ENCODE assay signal across 9 cellular contexts in genomic region chr1:150765977-150766301, GRCh38. TPM values are rescaled to one million over a fixed set of nuclear protein-coding genes. Genes with fewer than 3 reads are reported as not detected.
DNase-seq lines count a peak whose midpoint lies in the region; ATAC-seq and TF ChIP-seq lines count a peak whose summit lies in the region.
"Not testable (repeated sequence)": the region's sequence is repeated elsewhere in the genome, so short reads cannot be mapped to it uniquely, and the experiment has no call there.
"Had no signal": no experiment of that assay in that cellular context is flagged by ENCODE, and none has a peak within 500 bp of the region (broad histone marks: within the 10 kb centered on the region; RNA-seq: fewer than 3 reads in every experiment).

No MANE protein-coding gene starts in this region.

- H3K36me3 ChIP-seq in thymus (ENCODE audit: control insufficient read depth, insufficient read depth): not testable (repeated sequence)

- ATAC-seq in GM21576 (IDR thresholded peaks at IDR 0.05; ENCODE audit: unreplicated experiment): peak; percentile 2
- peak; percentile 6 for ATAC-seq in HG03520 (IDR thresholded peaks at IDR 0.05; ENCODE audit: unreplicated experiment)
- ATAC-seq in foreskin keratinocyte: not testable (repeated sequence)

- intact Hi-C loops in Calu3 (cut with micrococcal nuclease; ENCODE audit: unreplicated experiment): not testable (repeated sequence)

- H3K27ac ChIP-seq in foreskin keratinocyte: peak overlapping the region; percentile 86
- peak overlapping the region; percentile 46 for H3K27ac ChIP-seq in thymus (ENCODE audit: low read depth)

- 48% methylated on average over 1 of the region's 1 CpG for WGBS in thymus

- DNase-seq in Calu3; T-helper 2 cell treated with Interferon-gamma antibody and Interleukin-4, amounts not matched to agents 5 μg/mL and 100 μg/mL, for 36 hours (ENCODE audit: low spot score); foreskin keratinocyte; nephron progenitor cell: not testable (repeated sequence)

- H3K27ac Mint-ChIP-seq in Calu3 (ENCODE audit: unreplicated experiment) (peak overlapping the region; percentile 98), nephron progenitor cell (peak overlapping the region; percentile 70)
- H3K27ac Mint-ChIP-seq in T-helper 2 cell treated with Interferon-gamma antibody and Interleukin-4, amounts not matched to agents 5 μg/mL and 100 μg/mL, for 36 hours: peak overlapping the region; percentile 94
- H3K27ac Mint-ChIP-seq in activated naive CD8-positive, alpha-beta T cell: peak overlapping the region; percentile 99

- H3K4me3 ChIP-seq in thymus (ENCODE audit: low read length): peak overlapping the region; percentile 48

- not testable (repeated sequence) for H3K27me3 Mint-ChIP-seq in Calu3 (ENCODE audit: unreplicated experiment); T-helper 2 cell treated with Interferon-gamma antibody and Interleukin-4, amounts not matched to agents 5 μg/mL and 100 μg/mL, for 36 hours (ENCODE audit: low read depth); activated naive CD8-positive, alpha-beta T cell; nephron progenitor cell (ENCODE audit: low read depth, poor library complexity)

- H3K27me3 ChIP-seq in foreskin keratinocyte; thymus (ENCODE audit: control insufficient read depth, insufficient read depth): not testable (repeated sequence)

- H3K9me3 ChIP-seq in thymus (ENCODE audit: control insufficient read depth): not testable (repeated sequence)

- peaks cover 34% of the 10 kb centered on the region for H3K4me1 Mint-ChIP-seq in Calu3 (ENCODE audit: low read depth, unreplicated experiment)
- H3K4me1 Mint-ChIP-seq in T-helper 2 cell treated with Interferon-gamma antibody and Interleukin-4, amounts not matched to agents 5 μg/mL and 100 μg/mL, for 36 hours (ENCODE audit: low read depth): peaks cover 38% of the 10 kb centered on the region
- H3K4me1 Mint-ChIP-seq in activated naive CD8-positive, alpha-beta T cell (ENCODE audit: low read depth): peaks cover 47% of the 10 kb centered on the region
- not testable (repeated sequence) for H3K4me1 Mint-ChIP-seq in nephron progenitor cell

- H3K36me3 Mint-ChIP-seq in Calu3 (ENCODE audit: insufficient read depth, unreplicated experiment): peaks cover 22% of the 10 kb centered on the region
- H3K36me3 Mint-ChIP-seq in T-helper 2 cell treated with Interferon-gamma antibody and Interleukin-4, amounts not matched to agents 5 μg/mL and 100 μg/mL, for 36 hours (ENCODE audit: low read depth): peaks cover 27% of the 10 kb centered on the region
- H3K36me3 Mint-ChIP-seq in activated naive CD8-positive, alpha-beta T cell; nephron progenitor cell (ENCODE audit: low read depth): not testable (repeated sequence)

- H3K4me3 Mint-ChIP-seq in Calu3 (ENCODE audit: low read depth, unreplicated experiment): peak overlapping the region; percentile 80
- H3K4me3 Mint-ChIP-seq in T-helper 2 cell treated with Interferon-gamma antibody and Interleukin-4, amounts not matched to agents 5 μg/mL and 100 μg/mL, for 36 hours: peak overlapping the region; percentile 94
- H3K4me3 Mint-ChIP-seq in activated naive CD8-positive, alpha-beta T cell: peak overlapping the region; percentile 98
- not testable (repeated sequence) for H3K4me3 Mint-ChIP-seq in nephron progenitor cell

- not testable (repeated sequence) for H3K9me3 Mint-ChIP-seq in Calu3 (ENCODE audit: low read depth, unreplicated experiment); T-helper 2 cell treated with Interferon-gamma antibody and Interleukin-4, amounts not matched to agents 5 μg/mL and 100 μg/mL, for 36 hours; activated naive CD8-positive, alpha-beta T cell (ENCODE audit: low read depth)
- H3K9me3 Mint-ChIP-seq in nephron progenitor cell: peaks cover 12% of the 10 kb centered on the region

- not testable (repeated sequence) for BruUV-seq in Calu3 (replicated peaks; lab: Mats Ljungman, UMichigan)

- CTCF ChIA-PET in Calu3 (lab: Charles Lee): interaction anchor here (0.7 to 1.3 kb wide), 3 partner anchors 21 to 97 kb away, joined by 3 to 4 read pairs (median 3); no protein-coding TSS in a partner anchor

- TF ChIP-seq CTCF in Calu3 (IDR thresholded peaks at IDR 0.05; ENCODE audit: unreplicated experiment); foreskin keratinocyte (conservative IDR thresholded peaks at IDR 0.05); nephron progenitor cell (IDR thresholded peaks at IDR 0.05): not testable (repeated sequence)

- peaks cover 18% of the 10 kb centered on the region for H3K4me1 ChIP-seq in foreskin keratinocyte
- H3K4me1 ChIP-seq in thymus (ENCODE audit: control insufficient read depth, insufficient read depth, low read length): not testable (repeated sequence)

RNA-seq across cellular contexts. Expression of gene CTSS, which starts 0.4 kb away (rescaled TPM):
- total RNA-seq in Calu3 (2022): 144 and 226 TPM in 2 replicates
- 4.6 and 5.0 TPM in 2 replicates for total RNA-seq in foreskin keratinocyte
- polyA plus RNA-seq in foreskin keratinocyte: 2.9 and 3.3 TPM in 2 replicates
- polyA plus RNA-seq in thymus: 84.8 TPM

RNA-seq across cellular contexts. Expression of gene CTSK, which starts 42.1 kb away (rescaled TPM):
- total RNA-seq in Calu3 (2022): 5.5 and 5.9 TPM in 2 replicates
- total RNA-seq in foreskin keratinocyte: 6.1 and 7.2 TPM in 2 replicates
- 5.8 and 7.2 TPM in 2 replicates for polyA plus RNA-seq in foreskin keratinocyte
- 27.5 TPM for polyA plus RNA-seq in thymus

RNA-seq across cellular contexts. Expression of gene HORMAD1, which starts 45.2 kb away (rescaled TPM):
- not detected in 2 replicates for total RNA-seq in Calu3 (2022)
- total RNA-seq in foreskin keratinocyte: not detected in 2 replicates
- polyA plus RNA-seq in foreskin keratinocyte: not detected in 2 replicates
- polyA plus RNA-seq in thymus: 0.23 TPM
- total RNA-seq: chondrocyte had no signal

Comparison
In these comparisons a context has a peak if more than half of its experiments do, and no peak if none do; other contexts are left out.
1. RNA of gene CTSS, which starts 0.4 kb away (total RNA-seq): 144 to 226 TPM in Calu3; 4.6 to 5.0 TPM in foreskin keratinocyte; every median in the first group is over 10 times any median in the second.
2. Peak in every context shown above with its lines, with median percentiles within 50 percentile points of each other: H3K27ac Mint-ChIP-seq.